ENCODE assay signal across 9 cellular contexts in genomic region chr10:60099998-60100747, GRCh38.
DNase-seq lines count a peak whose midpoint lies in the region; ATAC-seq, FAIRE-seq and TF ChIP-seq lines count a peak whose summit lies in the region.
"Had no signal": no experiment of that assay in that cellular context is flagged by ENCODE, and none has a peak within 500 bp of the region (broad histone marks: within the 10 kb centered on the region; RNA-seq: fewer than 3 reads in every experiment).

No MANE protein-coding gene starts in this region.

- H4K20me1 ChIP-seq in DND-41 (ENCODE audit: insufficient read depth, low read length) (no peaks in the 10 kb centered on the region), mammary epithelial cell (ENCODE audit: insufficient read depth, low read length) (no peaks in the 10 kb centered on the region)

- BruUV-seq in mammary epithelial cell (replicated peaks; lab: Mats Ljungman, UMichigan), result no TSS peak

- H3K79me2 ChIP-seq in DND-41 (ENCODE audit: insufficient read depth, low read length) (no peaks in the 10 kb centered on the region), mammary epithelial cell (ENCODE audit: insufficient read depth, low read length) (no peaks in the 10 kb centered on the region)

- H3K9ac ChIP-seq in DND-41 (ENCODE audit: low read depth, low read length) (no peak overlapping the region), mammary epithelial cell (ENCODE audit: insufficient read depth, low read length) (no peak overlapping the region)

- H3K4me2 ChIP-seq in DND-41 (ENCODE audit: insufficient read depth, low read length) (no peak overlapping the region), mammary epithelial cell (ENCODE audit: insufficient read depth, low read depth, low read length) (no peak overlapping the region)

- CTCF ChIA-PET in mammary epithelial cell (lab: Charles Lee; ENCODE audit: low non-redundant PET), result interaction anchor here (0.6 to 0.8 kb wide), 3 partner anchors 104 to 1181 kb away, joined by 3 to 13 read pairs (median 5); no protein-coding TSS in a partner anchor

- peak; percentile 5 for DNase-seq in DND-41
- DNase-seq in HCEC 1CT, result peak; percentile 49
- DNase-seq in NCI-H69 (lab: John Stamatoyannopoulos, UW), result peak; percentile 58
- peak; percentile 23 for DNase-seq in mammary epithelial cell
- no peak for DNase-seq in tibial artery

- TF ChIP-seq CTCF in DND-41 (IDR thresholded peaks at IDR 0.05; ENCODE audit: borderline replicate concordance, extremely low read depth, low read length, poor library complexity, severe bottlenecking), result peak; percentile 63
- TF ChIP-seq CTCF in mammary epithelial cell (conservative IDR thresholded peaks at IDR 0.05 in 1 of 2, IDR thresholded peaks at IDR 0.05 in 1 of 2; ENCODE audit: extremely low read depth in 1 of 2, insufficient read depth in 1 of 2, low read depth in 1 of 2, low read length in 2 of 2), result peak; percentile 43 to 59
- TF ChIP-seq CTCF in tibial artery (IDR thresholded peaks at IDR 0.05), result peak; percentile 47 to 72

- dilution Hi-C loops in mammary epithelial cell (cut with HindIII; ENCODE audit: low sequenced_read_pairs), result loop anchor here (25.0 kb wide), 1 partner anchor 337 kb away; no protein-coding TSS in a partner anchor

- in situ Hi-C loops in mammary epithelial cell (cut with MboI; ENCODE audit: low sequenced_read_pairs in 2 of 2), result loop anchor here (10.0 to 25.0 kb wide), 4 partner anchors 115 to 562 kb away; no protein-coding TSS in a partner anchor

- H3K4me1 ChIP-seq in DND-41 (ENCODE audit: insufficient read depth, low read length), result no peaks in the 10 kb centered on the region
- no peaks in the 10 kb centered on the region for H3K4me1 ChIP-seq in mammary epithelial cell (ENCODE audit: insufficient read depth, low read length)
- peaks cover 0 to 20% (median 8%) of the 10 kb centered on the region in 4 donors for H3K4me1 ChIP-seq in tibial artery
- H3K4me1 ChIP-seq: SJSA1 had no signal

- peak; percentile 99 for FAIRE-seq in islet of Langerhans (lab: Jason Lieb, UNC)

- intact Hi-C loops in mammary epithelial cell (cut with micrococcal nuclease), result loop anchor here (1.0 to 2.0 kb wide), 4 partner anchors 104 to 669 kb away; no protein-coding TSS in a partner anchor
- intact Hi-C loops in tibial artery (cut with DNase I; ENCODE audit: low total_unique reads), result loop anchor here (5.0 kb wide), 1 partner anchor 107 kb away; no protein-coding TSS in a partner anchor

- no peaks in the 10 kb centered on the region for H3K9me3 ChIP-seq in DND-41 (ENCODE audit: insufficient read depth, low read length, severe bottlenecking)
- no peaks in the 10 kb centered on the region for H3K9me3 ChIP-seq in mammary epithelial cell (replicated peaks; ENCODE audit: insufficient read depth, low read length)
- no peaks in the 10 kb centered on the region for H3K9me3 ChIP-seq in tibial artery
- H3K9me3 ChIP-seq: SJSA1 had no signal

- H3K27me3 ChIP-seq in DND-41 (ENCODE audit: insufficient read depth, low read length, poor library complexity) (no peaks in the 10 kb centered on the region), mammary epithelial cell (ENCODE audit: insufficient read depth, low read length) (no peaks in the 10 kb centered on the region), tibial artery (no peaks in the 10 kb centered on the region)
- H3K27me3 ChIP-seq: SJSA1 had no signal

- peak; percentile 60; the same call in 2 of the 3 replicates for ATAC-seq in DND-41 (ENCODE audit: insufficient read depth, low read depth)
- no peak for ATAC-seq in GM18909 (IDR thresholded peaks at IDR 0.05; ENCODE audit: poor library complexity, unreplicated experiment)
- no peak for ATAC-seq in HG03045 (IDR thresholded peaks at IDR 0.05; ENCODE audit: unreplicated experiment)

- H3K4me3 ChIP-seq in DND-41 (ENCODE audit: low read depth in 1 of 2, low read length in 2 of 2) (no peak overlapping the region), mammary epithelial cell (replicated peaks in 1 of 3; ENCODE audit: insufficient read depth in 1 of 3, low read depth in 2 of 3, low read length in 3 of 3) (no peak overlapping the region), tibial artery (no peak overlapping the region)
- H3K4me3 ChIP-seq: SJSA1 had no signal

- 84% methylated on average over 2 of the region's 2 CpGs for WGBS in mammary epithelial cell (ENCODE audit: low coverage, missing lambda C conversion rate)

- H2AFZ ChIP-seq in DND-41 (ENCODE audit: low read depth, low read length) (no peak overlapping the region), mammary epithelial cell (ENCODE audit: low read depth, low read length) (no peak overlapping the region)

- H3K27ac ChIP-seq in DND-41 (ENCODE audit: low read length) (no peak overlapping the region), mammary epithelial cell (ENCODE audit: insufficient read depth, low read depth, low read length) (no peak overlapping the region), tibial artery (no peak overlapping the region)
- H3K27ac ChIP-seq: SJSA1 had no signal

- H3K36me3 ChIP-seq in DND-41 (ENCODE audit: insufficient read depth, low read length) (no peaks in the 10 kb centered on the region), mammary epithelial cell (ENCODE audit: insufficient read depth, low read length) (no peaks in the 10 kb centered on the region), tibial artery (no peaks in the 10 kb centered on the region)
- H3K36me3 ChIP-seq: SJSA1 had no signal

Comparison
In these comparisons a context has a peak if more than half of its experiments do, and no peak if none do; other contexts are left out.
1. DNase-seq: peak in DND-41 (single experiment), HCEC 1CT (single experiment), NCI-H69 (single experiment) and mammary epithelial cell (single experiment); none in tibial artery (0 of 2).
2. Peak in every context shown above with its lines, with median percentiles within 50 percentile points of each other: CTCF ChIP-seq.